ENCODE assay signal across 5 cellular contexts in the genomic region with DNA sequence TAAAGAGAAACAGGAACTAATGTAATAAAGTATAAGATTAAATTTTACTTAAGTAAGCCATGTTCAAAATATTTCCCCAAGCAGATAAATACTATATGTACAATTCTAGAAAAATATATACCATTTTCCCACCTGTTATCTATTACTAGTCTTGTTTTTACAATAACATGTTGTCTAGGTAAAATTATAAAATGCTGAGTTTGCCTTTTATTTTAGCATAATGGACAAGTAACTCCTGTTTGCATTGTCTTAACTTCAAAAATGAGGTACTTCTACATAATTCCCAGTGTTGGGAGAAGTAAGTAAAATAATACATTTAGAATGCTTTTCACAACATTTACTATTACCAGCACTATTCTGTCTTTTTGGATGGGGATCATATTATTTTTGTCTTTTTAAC.
A peak's percentile ranks its signal among the peaks of the same experiment; 100 is the strongest.
TF ChIP-seq lines count a peak whose summit lies in the region.

No MANE protein-coding gene starts in this region.

TF ChIP-seq in SK-N-SH, 30 proteins besides CTCF, POLR2A, EP300 and RAD21 (continues in another document):
- TF ChIP-seq, protein P1, sequence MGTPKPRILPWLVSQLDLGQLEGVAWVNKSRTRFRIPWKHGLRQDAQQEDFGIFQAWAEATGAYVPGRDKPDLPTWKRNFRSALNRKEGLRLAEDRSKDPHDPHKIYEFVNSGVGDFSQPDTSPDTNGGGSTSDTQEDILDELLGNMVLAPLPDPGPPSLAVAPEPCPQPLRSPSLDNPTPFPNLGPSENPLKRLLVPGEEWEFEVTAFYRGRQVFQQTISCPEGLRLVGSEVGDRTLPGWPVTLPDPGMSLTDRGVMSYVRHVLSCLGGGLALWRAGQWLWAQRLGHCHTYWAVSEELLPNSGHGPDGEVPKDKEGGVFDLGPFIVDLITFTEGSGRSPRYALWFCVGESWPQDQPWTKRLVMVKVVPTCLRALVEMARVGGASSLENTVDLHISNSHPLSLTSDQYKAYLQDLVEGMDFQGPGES (IDR thresholded peaks at IDR 0.05; ENCODE audit: low read depth, low read length) = no peak
- TF ChIP-seq YY1 (IDR thresholded peaks at IDR 0.05; ENCODE audit: low read depth) (no peak), RFX5 (IDR thresholded peaks at IDR 0.05; ENCODE audit: low read length) (no peak), EZH2phosphoT487 (IDR thresholded peaks at IDR 0.05; ENCODE audit: borderline replicate concordance, low read depth) (no peak), FOXM1 (IDR thresholded peaks at IDR 0.05; ENCODE audit: low read depth) (no peak), NRF1 (IDR thresholded peaks at IDR 0.05; ENCODE audit: low read depth, low read length) (no peak), POLR2AphosphoS5 (IDR thresholded peaks at IDR 0.05; ENCODE audit: low read depth, low read length) (no peak), RCOR1 (IDR thresholded peaks at IDR 0.05; ENCODE audit: low read length) (no peak), ZBTB33 (IDR thresholded peaks at IDR 0.05; ENCODE audit: borderline replicate concordance, low read depth) (no peak), FOSL2 (IDR thresholded peaks at IDR 0.05; ENCODE audit: borderline replicate concordance, low read depth) (no peak), ELF1 (IDR thresholded peaks at IDR 0.05) (no peak)

TF ChIP-seq in SK-N-SH treated with all-trans-retinoic acid at 6 μM for 48 hours, 23 proteins besides CTCF, POLR2A, EP300 and RAD21:
- TF ChIP-seq TCF4 (CRISPR knock-in tag; IDR thresholded peaks at IDR 0.05; ENCODE audit: borderline replicate concordance) = no peak
- TF ChIP-seq RARB (CRISPR knock-in tag; IDR thresholded peaks at IDR 0.05) = no peak
- TF ChIP-seq ZNF70 (CRISPR knock-in tag; IDR thresholded peaks at IDR 0.05) = no peak
- TF ChIP-seq ZFP30 (CRISPR knock-in tag; IDR thresholded peaks at IDR 0.05) = no peak

TF ChIP-seq in A549, 52 proteins besides CTCF, POLR2A, EP300 and RAD21:
- TF ChIP-seq MAFK (IDR thresholded peaks at IDR 0.05; ENCODE audit: partially characterized antibody) (peak; percentile 75), E2F6 (IDR thresholded peaks at IDR 0.05; ENCODE audit: borderline replicate concordance, low read depth) (no peak)

TF ChIP-seq in IMR-90, 13 proteins besides CTCF, POLR2A, EP300 and RAD21:
- TF ChIP-seq MAZ (IDR thresholded peaks at IDR 0.05; ENCODE audit: borderline replicate concordance, low read depth, low read length) = no peak
- no peak for TF ChIP-seq CHD1 (IDR thresholded peaks at IDR 0.05; ENCODE audit: low read depth, low read length)
- peak; percentile 86 for TF ChIP-seq MAFK (IDR thresholded peaks at IDR 0.05; ENCODE audit: low read depth, low read length)
- TF ChIP-seq BHLHE40 (IDR thresholded peaks at IDR 0.05; ENCODE audit: low read depth, low read length) = no peak

TF ChIP-seq in K562, 482 proteins besides CTCF, POLR2A, EP300 and RAD21:
- TF ChIP-seq FOXM1 (IDR thresholded peaks at IDR 0.05; ENCODE audit: low read depth) (no peak), FOXM1 (CRISPR knock-in tag; IDR thresholded peaks at IDR 0.05; ENCODE audit: low read depth) (no peak), NFXL1 (CRISPR knock-in tag; IDR thresholded peaks at IDR 0.05) (no peak), MAFG (tag; conservative IDR thresholded peaks at IDR 0.05) (0 out of 2 replicates have a peak, but pooled peaks have one; percentile 13), ZNF766 (CRISPR knock-in tag; conservative IDR thresholded peaks at IDR 0.05) (no peak), SPI1 (IDR thresholded peaks at IDR 0.05; ENCODE audit: borderline replicate concordance, low read depth, low read length) (no peak), NFYB (IDR thresholded peaks at IDR 0.05; ENCODE audit: extremely low read depth, insufficient read length) (no peak), RFX1 (IDR thresholded peaks at IDR 0.05) (no peak), L3MBTL2 (IDR thresholded peaks at IDR 0.05) (no peak), MAFK (IDR thresholded peaks at IDR 0.05; ENCODE audit: low read length) (peak; percentile 26; the same call in 1 of the 2 replicates), MAFF (IDR thresholded peaks at IDR 0.05; ENCODE audit: low read length) (0 out of 2 replicates have a peak, but pooled peaks have one; percentile 22), ZNF316 (IDR thresholded peaks at IDR 0.05) (peak; percentile 43; the same call in 1 of the 2 replicates), MCM3 (IDR thresholded peaks at IDR 0.05) (no peak), FIP1L1 (IDR thresholded peaks at IDR 0.05; ENCODE audit: low read depth, low read length, poor library complexity, severe bottlenecking) (no peak), HDGF (IDR thresholded peaks at IDR 0.05) (no peak)
- TF ChIP-seq, protein P2, sequence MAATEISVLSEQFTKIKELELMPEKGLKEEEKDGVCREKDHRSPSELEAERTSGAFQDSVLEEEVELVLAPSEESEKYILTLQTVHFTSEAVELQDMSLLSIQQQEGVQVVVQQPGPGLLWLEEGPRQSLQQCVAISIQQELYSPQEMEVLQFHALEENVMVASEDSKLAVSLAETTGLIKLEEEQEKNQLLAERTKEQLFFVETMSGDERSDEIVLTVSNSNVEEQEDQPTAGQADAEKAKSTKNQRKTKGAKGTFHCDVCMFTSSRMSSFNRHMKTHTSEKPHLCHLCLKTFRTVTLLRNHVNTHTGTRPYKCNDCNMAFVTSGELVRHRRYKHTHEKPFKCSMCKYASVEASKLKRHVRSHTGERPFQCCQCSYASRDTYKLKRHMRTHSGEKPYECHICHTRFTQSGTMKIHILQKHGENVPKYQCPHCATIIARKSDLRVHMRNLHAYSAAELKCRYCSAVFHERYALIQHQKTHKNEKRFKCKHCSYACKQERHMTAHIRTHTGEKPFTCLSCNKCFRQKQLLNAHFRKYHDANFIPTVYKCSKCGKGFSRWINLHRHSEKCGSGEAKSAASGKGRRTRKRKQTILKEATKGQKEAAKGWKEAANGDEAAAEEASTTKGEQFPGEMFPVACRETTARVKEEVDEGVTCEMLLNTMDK (IDR thresholded peaks at IDR 0.05; ENCODE audit: borderline replicate concordance, insufficient read depth, low read depth, low read length, poor library complexity, severe bottlenecking) = no peak
